2 cellular contexts compared by ENCODE assay signal in the genomic region with DNA sequence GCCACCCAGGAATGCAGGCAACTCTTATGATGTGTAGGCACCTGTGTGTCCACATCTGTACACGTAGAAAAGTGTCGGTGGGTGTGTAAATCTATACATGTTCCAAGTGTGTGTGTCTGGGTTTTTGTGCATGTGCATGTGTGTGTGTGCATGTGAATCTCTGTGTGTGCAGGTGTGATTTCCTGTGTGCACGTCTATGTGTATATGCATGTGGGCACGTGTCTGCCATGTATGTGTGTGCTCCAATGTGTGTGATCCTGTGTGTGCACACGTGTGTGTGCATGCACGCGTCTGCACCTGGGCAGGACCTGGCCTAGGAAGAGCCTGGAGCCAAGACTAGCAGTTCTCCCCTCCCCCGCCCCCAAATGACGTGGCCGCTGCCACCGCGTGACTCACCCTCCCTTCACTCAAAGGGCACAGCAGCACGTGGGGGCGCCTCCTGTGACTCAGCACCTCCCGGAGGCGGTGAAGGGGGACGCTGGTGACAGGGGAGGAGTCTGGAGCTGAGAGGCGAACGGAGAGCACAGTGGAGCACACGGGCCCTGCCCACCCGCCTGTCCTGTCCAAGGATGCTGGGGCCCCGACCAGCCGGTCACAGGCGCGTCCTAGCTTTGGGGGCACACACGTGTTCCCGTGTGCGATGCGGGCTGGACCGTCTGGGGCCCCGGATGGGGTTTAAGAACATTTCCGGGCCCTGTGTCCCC.
A peak's percentile ranks its signal among the peaks of the same experiment; 100 is the strongest.
TF ChIP-seq lines count a peak whose summit lies in the region.

No MANE protein-coding gene starts in this region.

TF ChIP-seq in HEK293, 187 proteins besides CTCF, POLR2A, EP300 and RAD21 (continues in another document):
- TF ChIP-seq ZNF596 (tag by site-specific recombination; IDR thresholded peaks at IDR 0.05) (no peak), ZNF768 (tag by site-specific recombination; IDR thresholded peaks at IDR 0.05) (no peak), ZNF549 (tag by site-specific recombination; IDR thresholded peaks at IDR 0.05) (no peak), ZBTB1 (tag by site-specific recombination; IDR thresholded peaks at IDR 0.05) (no peak), MZF1 (tag by site-specific recombination; IDR thresholded peaks at IDR 0.05; ENCODE audit: borderline replicate concordance) (no peak), ZNF221 (tag by site-specific recombination; IDR thresholded peaks at IDR 0.05; ENCODE audit: borderline replicate concordance) (no peak), KLF7 (tag by site-specific recombination; IDR thresholded peaks at IDR 0.05; ENCODE audit: borderline replicate concordance) (peak; percentile 71; the same call in 1 of the 2 replicates), RBAK (tag by site-specific recombination; IDR thresholded peaks at IDR 0.05) (no peak), ZNF23 (tag by site-specific recombination; IDR thresholded peaks at IDR 0.05; ENCODE audit: borderline replicate concordance) (no peak), ZNF843 (tag by site-specific recombination; IDR thresholded peaks at IDR 0.05) (peak; percentile 68), ZNF202 (tag by site-specific recombination; IDR thresholded peaks at IDR 0.05; ENCODE audit: borderline replicate concordance) (no peak), SCRT1 (tag by site-specific recombination; IDR thresholded peaks at IDR 0.05; ENCODE audit: borderline replicate concordance) (no peak), KLF8 (tag by site-specific recombination; IDR thresholded peaks at IDR 0.05) (peak; percentile 97), KLF9 (tag by site-specific recombination; IDR thresholded peaks at IDR 0.05; ENCODE audit: low read depth) (peak; percentile 88), ZNF292 (tag by site-specific recombination; IDR thresholded peaks at IDR 0.05; ENCODE audit: borderline replicate concordance, low read depth) (no peak), ZNF248 (tag by site-specific recombination; IDR thresholded peaks at IDR 0.05) (no peak), ZNF16 (tag by site-specific recombination; IDR thresholded peaks at IDR 0.05; ENCODE audit: low read depth) (no peak), ZNF426 (tag by site-specific recombination; IDR thresholded peaks at IDR 0.05) (no peak), ZNF10 (tag by site-specific recombination; IDR thresholded peaks at IDR 0.05) (peak; percentile 88; the same call in 1 of the 2 replicates), ZNF560 (tag by site-specific recombination; IDR thresholded peaks at IDR 0.05; ENCODE audit: borderline replicate concordance) (no peak), ZNF792 (tag by site-specific recombination; IDR thresholded peaks at IDR 0.05) (no peak), ZNF510 (tag by site-specific recombination; IDR thresholded peaks at IDR 0.05; ENCODE audit: insufficient replicate concordance) (no peak), BCL11B (tag by site-specific recombination; IDR thresholded peaks at IDR 0.05; ENCODE audit: low read depth) (peak; percentile 86), ZNF654 (tag by site-specific recombination; IDR thresholded peaks at IDR 0.05; ENCODE audit: low read depth) (no peak), ZNF670 (tag by site-specific recombination; IDR thresholded peaks at IDR 0.05; ENCODE audit: low read depth) (no peak), ZNF184 (tag by site-specific recombination; IDR thresholded peaks at IDR 0.05) (no peak)
- TF ChIP-seq, protein P1, sequence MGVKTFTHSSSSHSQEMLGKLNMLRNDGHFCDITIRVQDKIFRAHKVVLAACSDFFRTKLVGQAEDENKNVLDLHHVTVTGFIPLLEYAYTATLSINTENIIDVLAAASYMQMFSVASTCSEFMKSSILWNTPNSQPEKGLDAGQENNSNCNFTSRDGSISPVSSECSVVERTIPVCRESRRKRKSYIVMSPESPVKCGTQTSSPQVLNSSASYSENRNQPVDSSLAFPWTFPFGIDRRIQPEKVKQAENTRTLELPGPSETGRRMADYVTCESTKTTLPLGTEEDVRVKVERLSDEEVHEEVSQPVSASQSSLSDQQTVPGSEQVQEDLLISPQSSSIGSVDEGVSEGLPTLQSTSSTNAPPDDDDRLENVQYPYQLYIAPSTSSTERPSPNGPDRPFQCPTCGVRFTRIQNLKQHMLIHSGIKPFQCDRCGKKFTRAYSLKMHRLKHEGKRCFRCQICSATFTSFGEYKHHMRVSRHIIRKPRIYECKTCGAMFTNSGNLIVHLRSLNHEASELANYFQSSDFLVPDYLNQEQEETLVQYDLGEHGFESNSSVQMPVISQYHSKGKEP (tag by site-specific recombination; IDR thresholded peaks at IDR 0.05), result no peak
- TF ChIP-seq, protein P2, sequence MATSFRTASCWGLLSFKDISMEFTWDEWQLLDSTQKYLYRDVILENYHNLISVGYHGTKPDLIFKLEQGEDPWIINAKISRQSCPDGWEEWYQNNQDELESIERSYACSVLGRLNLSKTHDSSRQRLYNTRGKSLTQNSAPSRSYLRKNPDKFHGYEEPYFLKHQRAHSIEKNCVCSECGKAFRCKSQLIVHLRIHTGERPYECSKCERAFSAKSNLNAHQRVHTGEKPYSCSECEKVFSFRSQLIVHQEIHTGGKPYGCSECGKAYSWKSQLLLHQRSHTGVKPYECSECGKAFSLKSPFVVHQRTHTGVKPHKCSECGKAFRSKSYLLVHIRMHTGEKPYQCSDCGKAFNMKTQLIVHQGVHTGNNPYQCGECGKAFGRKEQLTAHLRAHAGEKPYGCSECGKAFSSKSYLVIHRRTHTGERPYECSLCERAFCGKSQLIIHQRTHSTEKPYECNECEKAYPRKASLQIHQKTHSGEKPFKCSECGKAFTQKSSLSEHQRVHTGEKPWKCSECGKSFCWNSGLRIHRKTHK (tag by site-specific recombination; IDR thresholded peaks at IDR 0.05), result no peak
- TF ChIP-seq, protein P3, sequence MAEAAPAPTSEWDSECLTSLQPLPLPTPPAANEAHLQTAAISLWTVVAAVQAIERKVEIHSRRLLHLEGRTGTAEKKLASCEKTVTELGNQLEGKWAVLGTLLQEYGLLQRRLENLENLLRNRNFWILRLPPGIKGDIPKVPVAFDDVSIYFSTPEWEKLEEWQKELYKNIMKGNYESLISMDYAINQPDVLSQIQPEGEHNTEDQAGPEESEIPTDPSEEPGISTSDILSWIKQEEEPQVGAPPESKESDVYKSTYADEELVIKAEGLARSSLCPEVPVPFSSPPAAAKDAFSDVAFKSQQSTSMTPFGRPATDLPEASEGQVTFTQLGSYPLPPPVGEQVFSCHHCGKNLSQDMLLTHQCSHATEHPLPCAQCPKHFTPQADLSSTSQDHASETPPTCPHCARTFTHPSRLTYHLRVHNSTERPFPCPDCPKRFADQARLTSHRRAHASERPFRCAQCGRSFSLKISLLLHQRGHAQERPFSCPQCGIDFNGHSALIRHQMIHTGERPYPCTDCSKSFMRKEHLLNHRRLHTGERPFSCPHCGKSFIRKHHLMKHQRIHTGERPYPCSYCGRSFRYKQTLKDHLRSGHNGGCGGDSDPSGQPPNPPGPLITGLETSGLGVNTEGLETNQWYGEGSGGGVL (tag by site-specific recombination; IDR thresholded peaks at IDR 0.05), result peak; percentile 93
- TF ChIP-seq, protein P4, sequence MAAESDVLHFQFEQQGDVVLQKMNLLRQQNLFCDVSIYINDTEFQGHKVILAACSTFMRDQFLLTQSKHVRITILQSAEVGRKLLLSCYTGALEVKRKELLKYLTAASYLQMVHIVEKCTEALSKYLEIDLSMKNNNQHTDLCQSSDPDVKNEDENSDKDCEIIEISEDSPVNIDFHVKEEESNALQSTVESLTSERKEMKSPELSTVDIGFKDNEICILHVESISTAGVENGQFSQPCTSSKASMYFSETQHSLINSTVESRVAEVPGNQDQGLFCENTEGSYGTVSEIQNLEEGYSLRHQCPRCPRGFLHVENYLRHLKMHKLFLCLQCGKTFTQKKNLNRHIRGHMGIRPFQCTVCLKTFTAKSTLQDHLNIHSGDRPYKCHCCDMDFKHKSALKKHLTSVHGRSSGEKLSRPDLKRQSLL (tag by site-specific recombination; IDR thresholded peaks at IDR 0.05), result peak; percentile 74; the same call in 1 of the 2 replicates

TF ChIP-seq in GM12878, 131 proteins besides CTCF, POLR2A, EP300 and RAD21 (continues in another document):
- TF ChIP-seq ZSCAN29 (IDR thresholded peaks at IDR 0.05) (no peak), MEF2A (IDR thresholded peaks at IDR 0.05; ENCODE audit: insufficient read depth, low read depth, low read length) (0 out of 2 replicates have a peak, but pooled peaks have one; percentile 40), NFYA (IDR thresholded peaks at IDR 0.05; ENCODE audit: borderline replicate concordance, low read depth, low read length) (no peak), SP1 (IDR thresholded peaks at IDR 0.05; ENCODE audit: low read depth, low read length) (peak; percentile 64), NFXL1 (IDR thresholded peaks at IDR 0.05; ENCODE audit: borderline replicate concordance) (no peak), POLR2AphosphoS5 (IDR thresholded peaks at IDR 0.05; ENCODE audit: low read length) (peak; percentile 69; the same call in 1 of the 2 replicates), RELA (IDR thresholded peaks at IDR 0.05; ENCODE audit: borderline replicate concordance, partially characterized antibody) (peak; percentile 82), IRF4 (IDR thresholded peaks at IDR 0.05; ENCODE audit: low read depth, low read length) (0 out of 2 replicates have a peak, but pooled peaks have one; percentile 27), FOS (IDR thresholded peaks at IDR 0.05; ENCODE audit: borderline replicate concordance, extremely low read depth, insufficient read length) (no peak), RCOR1 (conservative IDR thresholded peaks at IDR 0.05; ENCODE audit: low read depth, low read length) (peak; percentile 88; the same call in 1 of the 2 replicates), MTA2 (IDR thresholded peaks at IDR 0.05; ENCODE audit: low read depth) (0 out of 2 replicates have a peak, but pooled peaks have one; percentile 19), SIN3A (IDR thresholded peaks at IDR 0.05; ENCODE audit: low read depth, low read length) (peak; percentile 90), YBX1 (IDR thresholded peaks at IDR 0.05) (no peak), TCF12 (IDR thresholded peaks at IDR 0.05; ENCODE audit: low read depth, low read length) (peak; percentile 71), KLF5 (IDR thresholded peaks at IDR 0.05; ENCODE audit: partially characterized antibody) (peak; percentile 54), CBX5 (IDR thresholded peaks at IDR 0.05; ENCODE audit: low read depth) (no peak), MEF2B (IDR thresholded peaks at IDR 0.05; ENCODE audit: partially characterized antibody, poor library complexity, severe bottlenecking) (peak; percentile 75), POU2F2 (IDR thresholded peaks at IDR 0.05; ENCODE audit: borderline replicate concordance, low read depth, low read length) (peak; percentile 44; the same call in 2 of the 3 replicates), TARDBP (IDR thresholded peaks at IDR 0.05; ENCODE audit: borderline replicate concordance) (0 out of 2 replicates have a peak, but pooled peaks have one; percentile 38), RUNX3 (IDR thresholded peaks at IDR 0.05; ENCODE audit: low read length) (peak; percentile 57; the same call in 1 of the 2 replicates), CBFB (IDR thresholded peaks at IDR 0.05; ENCODE audit: low read depth) (peak; percentile 25; the same call in 1 of the 2 replicates), NR2F1 (conservative IDR thresholded peaks at IDR 0.05) (peak; percentile 79), SMARCA5 (IDR thresholded peaks at IDR 0.05) (peak; percentile 42), ATF7 (IDR thresholded peaks at IDR 0.05; ENCODE audit: low read depth) (peak; percentile 96), NR2C1 (IDR thresholded peaks at IDR 0.05) (peak; percentile 78), CHD2 (IDR thresholded peaks at IDR 0.05; ENCODE audit: borderline replicate concordance, low read depth, low read length) (peak; percentile 95)
- TF ChIP-seq, protein P5, sequence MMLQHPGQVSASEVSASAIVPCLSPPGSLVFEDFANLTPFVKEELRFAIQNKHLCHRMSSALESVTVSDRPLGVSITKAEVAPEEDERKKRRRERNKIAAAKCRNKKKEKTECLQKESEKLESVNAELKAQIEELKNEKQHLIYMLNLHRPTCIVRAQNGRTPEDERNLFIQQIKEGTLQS (IDR thresholded peaks at IDR 0.05; ENCODE audit: borderline replicate concordance, extremely low read depth, low read depth, low read length), result peak; percentile 75; the same call in 1 of the 2 replicates
- TF ChIP-seq, protein P6, sequence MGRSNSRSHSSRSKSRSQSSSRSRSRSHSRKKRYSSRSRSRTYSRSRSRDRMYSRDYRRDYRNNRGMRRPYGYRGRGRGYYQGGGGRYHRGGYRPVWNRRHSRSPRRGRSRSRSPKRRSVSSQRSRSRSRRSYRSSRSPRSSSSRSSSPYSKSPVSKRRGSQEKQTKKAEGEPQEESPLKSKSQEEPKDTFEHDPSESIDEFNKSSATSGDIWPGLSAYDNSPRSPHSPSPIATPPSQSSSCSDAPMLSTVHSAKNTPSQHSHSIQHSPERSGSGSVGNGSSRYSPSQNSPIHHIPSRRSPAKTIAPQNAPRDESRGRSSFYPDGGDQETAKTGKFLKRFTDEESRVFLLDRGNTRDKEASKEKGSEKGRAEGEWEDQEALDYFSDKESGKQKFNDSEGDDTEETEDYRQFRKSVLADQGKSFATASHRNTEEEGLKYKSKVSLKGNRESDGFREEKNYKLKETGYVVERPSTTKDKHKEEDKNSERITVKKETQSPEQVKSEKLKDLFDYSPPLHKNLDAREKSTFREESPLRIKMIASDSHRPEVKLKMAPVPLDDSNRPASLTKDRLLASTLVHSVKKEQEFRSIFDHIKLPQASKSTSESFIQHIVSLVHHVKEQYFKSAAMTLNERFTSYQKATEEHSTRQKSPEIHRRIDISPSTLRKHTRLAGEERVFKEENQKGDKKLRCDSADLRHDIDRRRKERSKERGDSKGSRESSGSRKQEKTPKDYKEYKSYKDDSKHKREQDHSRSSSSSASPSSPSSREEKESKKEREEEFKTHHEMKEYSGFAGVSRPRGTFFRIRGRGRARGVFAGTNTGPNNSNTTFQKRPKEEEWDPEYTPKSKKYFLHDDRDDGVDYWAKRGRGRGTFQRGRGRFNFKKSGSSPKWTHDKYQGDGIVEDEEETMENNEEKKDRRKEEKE (IDR thresholded peaks at IDR 0.05), result no peak
- TF ChIP-seq, protein P7, sequence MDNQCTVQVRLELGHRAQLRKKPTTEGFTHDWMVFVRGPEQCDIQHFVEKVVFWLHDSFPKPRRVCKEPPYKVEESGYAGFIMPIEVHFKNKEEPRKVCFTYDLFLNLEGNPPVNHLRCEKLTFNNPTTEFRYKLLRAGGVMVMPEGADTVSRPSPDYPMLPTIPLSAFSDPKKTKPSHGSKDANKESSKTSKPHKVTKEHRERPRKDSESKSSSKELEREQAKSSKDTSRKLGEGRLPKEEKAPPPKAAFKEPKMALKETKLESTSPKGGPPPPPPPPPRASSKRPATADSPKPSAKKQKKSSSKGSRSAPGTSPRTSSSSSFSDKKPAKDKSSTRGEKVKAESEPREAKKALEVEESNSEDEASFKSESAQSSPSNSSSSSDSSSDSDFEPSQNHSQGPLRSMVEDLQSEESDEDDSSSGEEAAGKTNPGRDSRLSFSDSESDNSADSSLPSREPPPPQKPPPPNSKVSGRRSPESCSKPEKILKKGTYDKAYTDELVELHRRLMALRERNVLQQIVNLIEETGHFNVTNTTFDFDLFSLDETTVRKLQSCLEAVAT (IDR thresholded peaks at IDR 0.05), result peak; percentile 55; the same call in 1 of the 2 replicates
- TF ChIP-seq, protein P8, sequence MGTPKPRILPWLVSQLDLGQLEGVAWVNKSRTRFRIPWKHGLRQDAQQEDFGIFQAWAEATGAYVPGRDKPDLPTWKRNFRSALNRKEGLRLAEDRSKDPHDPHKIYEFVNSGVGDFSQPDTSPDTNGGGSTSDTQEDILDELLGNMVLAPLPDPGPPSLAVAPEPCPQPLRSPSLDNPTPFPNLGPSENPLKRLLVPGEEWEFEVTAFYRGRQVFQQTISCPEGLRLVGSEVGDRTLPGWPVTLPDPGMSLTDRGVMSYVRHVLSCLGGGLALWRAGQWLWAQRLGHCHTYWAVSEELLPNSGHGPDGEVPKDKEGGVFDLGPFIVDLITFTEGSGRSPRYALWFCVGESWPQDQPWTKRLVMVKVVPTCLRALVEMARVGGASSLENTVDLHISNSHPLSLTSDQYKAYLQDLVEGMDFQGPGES (IDR thresholded peaks at IDR 0.05), result no peak
